32 cellular contexts compared by ENCODE assay signal in genomic region chr11:118804094-118804493, GRCh38.
"Had no signal": no experiment of that assay in that cellular context is flagged by ENCODE, and none has a peak within 500 bp of the region (broad histone marks: within the 10 kb centered on the region; RNA-seq: fewer than 3 reads in every experiment).

No MANE protein-coding gene starts in this region.

- H3K27me3 Mint-ChIP-seq: activated CD4-positive, alpha-beta memory T cell treated with anti-CD3 and anti-CD28 coated beads for 36 hours; activated naive CD8-positive, alpha-beta T cell; activated naive CD8-positive, alpha-beta T cell treated with anti-CD3 and anti-CD28 coated beads, Interleukin-2, amount 50 U/mL, for 24 hours had no signal

- H3K27ac Mint-ChIP-seq: activated CD4-positive, alpha-beta memory T cell treated with anti-CD3 and anti-CD28 coated beads for 36 hours; activated naive CD4-positive, alpha-beta T cell treated with anti-CD3 and anti-CD28 coated beads for 36 hours; activated naive CD8-positive, alpha-beta T cell; activated naive CD8-positive, alpha-beta T cell treated with anti-CD3 and anti-CD28 coated beads, Interleukin-2, amount 50 U/mL, for 24 hours; activated T-helper 1 cell treated with anti-CD3 and anti-CD28 coated beads, Interleukin-12 subunit alpha, Interleukin-12 subunit beta, Interleukin-2, Interleukin-4 antibody, amounts not matched to agents 30 ng/mL and 10 ng/mL and 1 ng/mL, durations not matched to agents 14 hours and 24 hours and 36 hours; T-helper 1 cell treated with Interleukin-12 subunit alpha and Interleukin-12 subunit beta and Interleukin-4 antibody, amounts not matched to agents 30 μg/mL and 1 μg/mL, for 36 hours; T-helper 2 cell treated with Interferon-gamma antibody and Interleukin-4, amounts not matched to agents 5 μg/mL and 100 μg/mL, for 36 hours; WTC11 had no signal

- H3K4me3 Mint-ChIP-seq: activated CD4-positive, alpha-beta memory T cell treated with anti-CD3 and anti-CD28 coated beads for 36 hours; activated naive CD4-positive, alpha-beta T cell treated with anti-CD3 and anti-CD28 coated beads for 36 hours; activated naive CD8-positive, alpha-beta T cell; activated naive CD8-positive, alpha-beta T cell treated with anti-CD3 and anti-CD28 coated beads, Interleukin-2, amount 50 U/mL, for 24 hours; activated T-cell treated with anti-CD3 and anti-CD28 coated beads, Interleukin-2, amount 50 U/mL, for 4 hours; activated T-helper 1 cell treated with anti-CD3 and anti-CD28 coated beads, Interleukin-12 subunit alpha, Interleukin-12 subunit beta, Interleukin-2, Interleukin-4 antibody, amounts not matched to agents 30 ng/mL and 10 ng/mL and 1 ng/mL, durations not matched to agents 14 hours and 24 hours and 36 hours; T-helper 1 cell treated with Interleukin-12 subunit alpha and Interleukin-12 subunit beta and Interleukin-4 antibody, amounts not matched to agents 30 μg/mL and 1 μg/mL, for 36 hours; T-helper 2 cell treated with Interferon-gamma antibody and Interleukin-4, amounts not matched to agents 5 μg/mL and 100 μg/mL, for 36 hours; WTC11 had no signal

- ATAC-seq: activated naive CD8-positive, alpha-beta T cell treated with anti-CD3 and anti-CD28 coated beads, Interleukin-2, amount 50 U/mL, for 24 hours; activated T-cell treated with anti-CD3 and anti-CD28 coated beads, Interleukin-2, amount 50 U/mL, for 4 hours; PC-3; WTC11 had no signal

- H3K36me3 Mint-ChIP-seq: activated CD4-positive, alpha-beta memory T cell treated with anti-CD3 and anti-CD28 coated beads for 36 hours; activated naive CD8-positive, alpha-beta T cell; WTC11 had no signal

- H3K9me3 Mint-ChIP-seq: activated CD4-positive, alpha-beta memory T cell treated with anti-CD3 and anti-CD28 coated beads for 36 hours; activated naive CD4-positive, alpha-beta T cell treated with anti-CD3 and anti-CD28 coated beads for 36 hours; activated naive CD8-positive, alpha-beta T cell treated with anti-CD3 and anti-CD28 coated beads, Interleukin-2, amount 50 U/mL, for 24 hours; activated T-cell treated with anti-CD3 and anti-CD28 coated beads, Interleukin-2, amount 50 U/mL, for 4 hours; activated T-helper 1 cell treated with anti-CD3 and anti-CD28 coated beads, Interleukin-12 subunit alpha, Interleukin-12 subunit beta, Interleukin-2, Interleukin-4 antibody, amounts not matched to agents 30 ng/mL and 10 ng/mL and 1 ng/mL, durations not matched to agents 14 hours and 24 hours and 36 hours; T-helper 1 cell treated with Interleukin-12 subunit alpha and Interleukin-12 subunit beta and Interleukin-4 antibody, amounts not matched to agents 30 μg/mL and 1 μg/mL, for 36 hours; T-helper 2 cell treated with Interferon-gamma antibody and Interleukin-4, amounts not matched to agents 5 μg/mL and 100 μg/mL, for 36 hours had no signal

- DNase-seq: activated CD4-positive, alpha-beta memory T cell treated with anti-CD3 and anti-CD28 coated beads for 36 hours; activated CD4-positive, alpha-beta T cell treated with anti-CD3 and anti-CD28 coated beads for 4 hours; activated CD4-positive, alpha-beta T cell treated with anti-CD3 and anti-CD28 coated beads, Interleukin-2, amount 50 U/mL, for 1 hour; activated CD4-positive, CD25-positive, alpha-beta regulatory T cell treated with anti-CD3 and anti-CD28 coated beads, Interleukin-2, amount 50 U/mL, for 72 hours; activated CD8-positive, alpha-beta memory T cell treated with anti-CD3 and anti-CD28 coated beads, Interleukin-2, amount 50 U/mL, for 4 hours; activated gamma-delta T cell treated with Interleukin-2 at 50 U/mL for 16 hours; activated naive CD4-positive, alpha-beta T cell treated with anti-CD3 and anti-CD28 coated beads for 36 hours; activated naive CD8-positive, alpha-beta T cell treated with anti-CD3 and anti-CD28 coated beads, Interleukin-2, amount 50 U/mL, for 24 hours; activated T-cell treated with anti-CD3 and anti-CD28 coated beads for 4 hours; activated T-cell treated with anti-CD3 and anti-CD28 coated beads, Interleukin-2, amount 50 U/mL, for 4 hours; anterior cingulate cortex; brain microvascular endothelial cell; central memory CD4-positive, alpha-beta T cell; MM.1S; NCI-H1092; NCI-H1436 treated with DMSO at 0.1 percent for 48 hours; NCI-H1694 treated with DMSO at 0.1 percent for 48 hours; NCI-H2029; NCI-H2171; NCI-H510A; NCI-H526; NCI-H748 treated with DMSO at 0.1 percent for 48 hours; PC-3; Peyer's patch; RPMI8226; SHP77 treated with DMSO at 0.1 percent for 48 hours; SK-N-SH had no signal

- H3K4me1 Mint-ChIP-seq: WTC11 had no signal
